Comparison of ENCODE assay signal across 1 cellular context in genomic region chr10:47326306-47326926, GRCh38.
TF ChIP-seq lines count a peak whose summit lies in the region.

No MANE protein-coding gene starts in this region.

TF ChIP-seq in K562, 482 proteins besides CTCF, POLR2A, EP300 and RAD21:
- TF ChIP-seq THRAP3 (IDR thresholded peaks at IDR 0.05; ENCODE audit: borderline replicate concordance), result no peak
- TF ChIP-seq PKNOX1 (IDR thresholded peaks at IDR 0.05), result peak; percentile 83
- TF ChIP-seq MYBL2 (IDR thresholded peaks at IDR 0.05; ENCODE audit: low read depth), result no peak
- TF ChIP-seq MYBL2 (CRISPR knock-in tag; IDR thresholded peaks at IDR 0.05; ENCODE audit: borderline replicate concordance), result no peak
- TF ChIP-seq MEIS2 (IDR thresholded peaks at IDR 0.05; ENCODE audit: partially characterized antibody), result peak; percentile 75
- no peak for TF ChIP-seq ZBED1 (IDR thresholded peaks at IDR 0.05)
- TF ChIP-seq SRSF1 (IDR thresholded peaks at IDR 0.05; ENCODE audit: low read depth, low read length), result no peak
- 0 out of 2 replicates have a peak, but pooled peaks have one; percentile 11 for TF ChIP-seq ZNF75A (CRISPR knock-in tag; IDR thresholded peaks at IDR 0.05)
- no peak for TF ChIP-seq CHD4 (IDR thresholded peaks at IDR 0.05; ENCODE audit: insufficient read depth, insufficient replicate concordance, low read depth, low read length, poor library complexity, severe bottlenecking)
- no peak for TF ChIP-seq CREB3 (tag; conservative IDR thresholded peaks at IDR 0.05; ENCODE audit: low read depth)
- TF ChIP-seq GTF2F1 (IDR thresholded peaks at IDR 0.05; ENCODE audit: low read depth, low read length), result no peak
- TF ChIP-seq MTF1 (CRISPR knock-in tag; IDR thresholded peaks at IDR 0.05; ENCODE audit: borderline replicate concordance), result no peak
- TF ChIP-seq POU5F1 (IDR thresholded peaks at IDR 0.05; ENCODE audit: borderline replicate concordance, low read depth, low read length, partially characterized antibody), result no peak
- no peak for TF ChIP-seq PBX2 (CRISPR knock-in tag; IDR thresholded peaks at IDR 0.05; ENCODE audit: low read depth)
- TF ChIP-seq PBX2 (tag; conservative IDR thresholded peaks at IDR 0.05; ENCODE audit: low read depth), result peak; percentile 63
- peak; percentile 37 for TF ChIP-seq PRDM10 (IDR thresholded peaks at IDR 0.05; ENCODE audit: partially characterized antibody)
- peak; percentile 59 for TF ChIP-seq RBBP5 (IDR thresholded peaks at IDR 0.05; ENCODE audit: borderline replicate concordance, insufficient read depth, low read length, poor library complexity, severe bottlenecking)
- peak in 1 of 2 experiments; percentile 17; a peak in 1 of 4 replicates for TF ChIP-seq TEAD1 (CRISPR knock-in tag; IDR thresholded peaks at IDR 0.05)
- TF ChIP-seq POLR2AphosphoS5 (IDR thresholded peaks at IDR 0.05; ENCODE audit: control insufficient read depth, insufficient read depth, low read depth, low read length), result no peak
- TF ChIP-seq PHB (CRISPR knock-in tag; IDR thresholded peaks at IDR 0.05), result no peak
- TF ChIP-seq CUX1 (CRISPR knock-in tag; IDR thresholded peaks at IDR 0.05), result no peak
- no peak for TF ChIP-seq BDP1 (IDR thresholded peaks at IDR 0.05; ENCODE audit: insufficient read depth, insufficient read length)
- TF ChIP-seq EGR1 (conservative IDR thresholded peaks at IDR 0.05), result no peak
- TF ChIP-seq ZBTB11 (CRISPR knock-in tag; IDR thresholded peaks at IDR 0.05), result 0 out of 6 replicates have a peak, but pooled peaks of 1 of the 3 experiments have one; percentile 14
- no peak for TF ChIP-seq FOXJ3 (CRISPR knock-in tag; IDR thresholded peaks at IDR 0.05)
- TF ChIP-seq ELF2 (CRISPR knock-in tag; IDR thresholded peaks at IDR 0.05), result peak; percentile 31; the same call in 1 of the 2 replicates
- no peak for TF ChIP-seq HDAC1 (IDR thresholded peaks at IDR 0.05)
